ENCODE assay signal across 1 cellular context in genomic region chr14:69495341-69495921, GRCh38.
TF ChIP-seq lines count a peak whose summit lies in the region.

No MANE protein-coding gene starts in this region.

TF ChIP-seq in K562, 482 proteins besides CTCF, POLR2A, EP300 and RAD21:
- TF ChIP-seq ETV6 (IDR thresholded peaks at IDR 0.05; ENCODE audit: borderline replicate concordance in 1 of 2, low read depth in 2 of 2, low read length in 1 of 2) (no peak), ETV6 (CRISPR knock-in tag; IDR thresholded peaks at IDR 0.05; ENCODE audit: borderline replicate concordance) (no peak), RBM25 (IDR thresholded peaks at IDR 0.05; ENCODE audit: low read depth, low read length, severe bottlenecking) (peak; percentile 46), HMBOX1 (IDR thresholded peaks at IDR 0.05) (no peak)
